In the genomic region with DNA sequence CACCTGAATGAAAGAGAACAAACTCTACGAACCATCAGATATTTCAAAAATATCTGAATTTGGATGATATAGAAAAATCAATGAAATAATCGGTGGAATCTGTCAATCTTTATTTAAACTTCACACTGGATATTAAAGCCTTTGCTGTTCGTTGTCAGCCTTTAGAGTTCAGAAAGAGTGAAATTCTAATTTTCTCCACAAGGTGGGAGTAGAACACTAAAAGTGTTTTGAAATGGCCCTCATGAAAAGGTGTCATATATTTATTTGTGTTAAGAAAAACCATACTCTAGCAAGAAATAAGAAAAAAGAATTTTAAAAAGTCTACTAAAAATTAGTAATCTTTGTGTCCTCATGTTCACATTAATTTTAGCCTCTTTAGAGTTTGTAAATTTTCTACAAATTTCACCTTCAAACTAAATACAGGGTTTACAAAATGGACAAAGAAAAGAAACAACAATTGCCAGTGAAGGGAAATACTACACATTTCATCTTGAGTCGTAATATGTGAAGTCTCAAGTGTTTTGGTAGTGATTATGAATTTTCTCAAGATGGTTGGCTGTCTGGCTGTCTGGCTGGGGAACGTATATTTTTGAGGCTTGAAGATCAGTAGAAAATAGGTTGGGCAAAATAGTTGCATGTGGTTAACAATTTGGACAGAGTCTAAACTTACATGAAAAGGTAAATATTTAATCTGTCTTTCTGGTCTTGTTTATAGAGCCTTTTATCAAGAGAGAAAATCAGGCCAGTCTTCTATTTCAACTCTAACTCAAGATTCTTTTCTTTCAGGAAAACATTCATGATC, we compare ENCODE assay signal across 9 cellular contexts. TPM values are rescaled to one million over a fixed set of nuclear protein-coding genes. Genes with fewer than 3 reads are reported as not detected.
DNase-seq lines count a peak whose midpoint lies in the region; ATAC-seq and TF ChIP-seq lines count a peak whose summit lies in the region.
"Had no signal": no experiment of that assay in that cellular context is flagged by ENCODE, and none has a peak within 500 bp of the region (broad histone marks: within the 10 kb centered on the region; RNA-seq: fewer than 3 reads in every experiment).

No MANE protein-coding gene starts in this region.

- TF ChIP-seq CTCF in fibroblast of villous mesenchyme (IDR thresholded peaks at IDR 0.05; ENCODE audit: insufficient read depth, low read depth, low read length), result peak; percentile 65

- peak; percentile 53 for ATAC-seq in GM21737 (IDR thresholded peaks at IDR 0.05; ENCODE audit: unreplicated experiment)

- DNase-seq in NCI-H1105 treated with DMSO at 0.1 percent for 48 hours (lab: John Stamatoyannopoulos, UW) (peak; percentile 57), NCI-H1105 (lab: John Stamatoyannopoulos, UW) (no peak), M059J (ENCODE audit: low read depth) (peak; percentile 46), SK-N-DZ (ENCODE audit: low spot score) (peak; percentile 66), fibroblast of villous mesenchyme (ENCODE audit: low read depth) (peak; percentile 60), retina (peak; percentile 59)
- DNase-seq in stimulated activated CD4-positive, alpha-beta T cell treated with anti-CD3 and anti-CD28 coated beads, Interleukin-12 subunit alpha, Interleukin-12 subunit beta, amount 100 ng/mL, for 4 hours, result no peak

- H3K4me3 ChIP-seq in fibroblast of villous mesenchyme (ENCODE audit: low read depth, low read length), result no peak overlapping the region
- H3K4me3 ChIP-seq: BLaER1 had no signal

RNA-seq across cellular contexts. Expression of a gene that starts 43.7 kb away (rescaled TPM):
- total RNA-seq in M059J (2014; rRNA removed; shearing (Covaris generic)), result 24.0 and 25.6 TPM in 2 replicates
- 35.4 and 37.3 TPM in 2 replicates for polyA plus RNA-seq in SK-N-DZ (2014; cell fraction: cytosol; rRNA removed)
- 13.4 and 13.7 TPM in 2 replicates for polyA plus RNA-seq in SK-N-DZ (2014; cell fraction: nucleus; rRNA removed)
- 20.0 and 41.9 TPM in 2 replicates for total RNA-seq in fibroblast of villous mesenchyme

RNA-seq across cellular contexts. Expression of a gene that starts 43.8 kb away (rescaled TPM):
- 34.0 and 43.6 TPM in 2 replicates for total RNA-seq in M059J (2014; rRNA removed; shearing (Covaris generic))
- 39.6 and 46.4 TPM in 2 replicates for polyA plus RNA-seq in SK-N-DZ (2014; cell fraction: cytosol; rRNA removed)
- 15.0 and 16.4 TPM in 2 replicates for polyA plus RNA-seq in SK-N-DZ (2014; cell fraction: nucleus; rRNA removed)
- 24.2 and 28.1 TPM in 2 replicates for total RNA-seq in fibroblast of villous mesenchyme

Comparison
In these comparisons a context has a peak if more than half of its experiments do, and no peak if none do; other contexts are left out.
1. DNase-seq: peak in NCI-H1105 treated with DMSO at 0.1 percent for 48 hours (single experiment), M059J (single experiment), SK-N-DZ (single experiment), fibroblast of villous mesenchyme (single experiment) and retina (single experiment); none in NCI-H1105 (single experiment) and stimulated activated CD4-positive, alpha-beta T cell treated with anti-CD3 and anti-CD28 coated beads, Interleukin-12 subunit alpha, Interleukin-12 subunit beta, amount 100 ng/mL, for 4 hours (single experiment).